Comparison of ENCODE assay signal across 8 cellular contexts in genomic region chr13:106619688-106620555, GRCh38. TPM values are rescaled to one million over a fixed set of nuclear protein-coding genes. Genes with fewer than 3 reads are reported as not detected.
A peak's percentile ranks its signal among the peaks of the same experiment; 100 is the strongest.
DNase-seq lines count a peak whose midpoint lies in the region; ATAC-seq, FAIRE-seq and TF ChIP-seq lines count a peak whose summit lies in the region.

No MANE protein-coding gene starts in this region.

- TF ChIP-seq RAD21 in H1 (IDR thresholded peaks at IDR 0.05 in 1 of 2, conservative IDR thresholded peaks at IDR 0.05 in 1 of 2; ENCODE audit: low read depth in 2 of 2, low read length in 2 of 2), result peak; percentile 73 to 82

- H3K79me1 ChIP-seq in H1 (ENCODE audit: low read depth, low read length) (no peaks in the 10 kb centered on the region), mesenchymal stem cell (replicated peaks; ENCODE audit: low read length, poor library complexity, severe bottlenecking) (no peaks in the 10 kb centered on the region)

- peak; percentile 47 for DNase-seq in BE2C
- DNase-seq in NB4 (ENCODE audit: low read depth), result peak; percentile 63
- peak; percentile 66 for DNase-seq in SK-N-DZ (ENCODE audit: low spot score)
- peak in 1 of 2 experiments; percentile 17 for DNase-seq in H1 (ENCODE audit: low read depth in 1 of 2, low spot score in 2 of 2)
- peak; percentile 62 for DNase-seq in mesenchymal stem cell
- peak in 1 of 2 donors; percentile 84 for DNase-seq in vagina (ENCODE audit: extremely low spot score in 2 of 2)

- H3K79me2 ChIP-seq in H1 (ENCODE audit: control insufficient read depth in 1 of 2, insufficient read depth in 2 of 2, low read length in 2 of 2), result no peaks in the 10 kb centered on the region

- H2AFZ ChIP-seq in H1 (ENCODE audit: low read length) (no peak overlapping the region), mesenchymal stem cell (ENCODE audit: low read depth, low read length) (no peak overlapping the region)

- no peak overlapping the region for H2BK20ac ChIP-seq in H1 (ENCODE audit: low read length)

- CTCF ChIA-PET in H1 (lab: Charles Lee; ENCODE audit: partially characterized antibody), result interaction anchor here (0.6 to 3.0 kb wide), 35 partner anchors 10 to 571 kb away, joined by 3 to 36 read pairs (median 3); partner anchors contain the start of gene ARGLU1

- no peaks in the 10 kb centered on the region for H3K23me2 ChIP-seq in H1 (ENCODE audit: low read depth, low read length)

- TF ChIP-seq EP300 in H1 (IDR thresholded peaks at IDR 0.05; ENCODE audit: borderline replicate concordance in 1 of 2, low read depth in 2 of 2, low read length in 2 of 2), result no peak

- no peaks in the 10 kb centered on the region for H4K20me1 ChIP-seq in H1 (replicated peaks in 1 of 2; ENCODE audit: control insufficient read depth in 1 of 2, insufficient read depth in 2 of 2, low read length in 2 of 2)

- H3K18ac ChIP-seq in H1 (ENCODE audit: extremely low read depth, low read length), result 0 out of 2 replicates have a peak overlapping the region, but pooled peaks have one; percentile 43
- no peak overlapping the region for H3K18ac ChIP-seq in mesenchymal stem cell (ENCODE audit: low read depth in 1 of 2, low read length in 2 of 2)

- H2BK15ac ChIP-seq in H1 (ENCODE audit: low read length), result no peak overlapping the region
- H2BK15ac ChIP-seq in mesenchymal stem cell (ENCODE audit: low read depth, poor library complexity, severe bottlenecking), result no peak overlapping the region

- H3K9ac ChIP-seq in H1 (replicated peaks in 1 of 4; ENCODE audit: extremely low read depth in 1 of 4, low read depth in 3 of 4, low read length in 3 of 4) (no peak overlapping the region), mesenchymal stem cell (ENCODE audit: low read length) (peak overlapping the region; percentile 73)

- H3K36me3 ChIP-seq in BE2C, result no peaks in the 10 kb centered on the region
- H3K36me3 ChIP-seq in H1 (ENCODE audit: control insufficient read depth in 2 of 4, insufficient read depth in 4 of 4, low read length in 3 of 4), result no peaks in the 10 kb centered on the region
- H3K36me3 ChIP-seq in mesenchymal stem cell (ENCODE audit: control insufficient read depth in 1 of 2, insufficient read depth in 2 of 2, low read depth in 1 of 2, low read length in 2 of 2), result no peaks in the 10 kb centered on the region
- no peaks in the 10 kb centered on the region for H3K36me3 ChIP-seq in vagina

- TF ChIP-seq CTCF in BE2C (IDR thresholded peaks at IDR 0.05; ENCODE audit: low read depth, low read length), result peak; percentile 94
- peak; percentile 88 for TF ChIP-seq CTCF in NB4 (IDR thresholded peaks at IDR 0.05; ENCODE audit: low read depth, low read length)
- TF ChIP-seq CTCF in H1 (IDR thresholded peaks at IDR 0.05; ENCODE audit: control extremely low read depth in 1 of 3, insufficient read depth in 1 of 3, low read depth in 1 of 3, low read length in 3 of 3), result peak; percentile 52 to 80 (median 68)
- TF ChIP-seq CTCF in vagina (IDR thresholded peaks at IDR 0.05), result peak; percentile 52 to 56 (median 55)

- H4K5ac ChIP-seq in H1 (ENCODE audit: insufficient read length, low read depth, low read length), result no peak overlapping the region

- ATAC-seq in GM18499 (IDR thresholded peaks at IDR 0.05; ENCODE audit: insufficient read depth, unreplicated experiment), result peak; percentile 94
- peak; percentile 99 for ATAC-seq in HG02763 (IDR thresholded peaks at IDR 0.05; ENCODE audit: unreplicated experiment)

- H3K14ac ChIP-seq in H1 (ENCODE audit: insufficient read length), result no peak overlapping the region
- H3K14ac ChIP-seq in mesenchymal stem cell (ENCODE audit: low read length in 2 of 2), result no peak overlapping the region

- POLR2A ChIA-PET in H1 (lab: Charles Lee; ENCODE audit: partially characterized antibody), result interaction anchor here (0.9 to 1.7 kb wide), 2 partner anchors 52 to 54 kb away, joined by 3 to 5 read pairs; partner anchors contain the start of gene ARGLU1

- TF ChIP-seq POLR2A in NB4 (IDR thresholded peaks at IDR 0.05; ENCODE audit: extremely low read depth, insufficient read length) (no peak), H1 (IDR thresholded peaks at IDR 0.05; ENCODE audit: control extremely low read depth in 1 of 2, low read depth in 2 of 2, low read length in 2 of 2) (no peak), vagina (IDR thresholded peaks at IDR 0.05) (no peak)

- no peaks in the 10 kb centered on the region for H3K9me3 ChIP-seq in BE2C
- no peaks in the 10 kb centered on the region for H3K9me3 ChIP-seq in H1 (ENCODE audit: insufficient read depth in 2 of 2, low read depth in 1 of 2, low read length in 1 of 2)
- H3K9me3 ChIP-seq in mesenchymal stem cell (ENCODE audit: control insufficient read depth, low read length), result no peaks in the 10 kb centered on the region
- no peaks in the 10 kb centered on the region for H3K9me3 ChIP-seq in vagina

- peak overlapping the region in 1 of 2 experiments; percentile 21; a peak in 2 of 4 replicates for H3K4me2 ChIP-seq in H1 (ENCODE audit: insufficient read depth in 1 of 2, low read depth in 2 of 2, low read length in 2 of 2)
- H3K4me2 ChIP-seq in mesenchymal stem cell (ENCODE audit: low read length, poor library complexity, severe bottlenecking), result no peak overlapping the region

- H3K56ac ChIP-seq in H1 (replicated peaks; ENCODE audit: insufficient read length, low read depth, low read length), result no peak overlapping the region

- H2BK5ac ChIP-seq in H1 (ENCODE audit: low read depth, low read length), result no peak overlapping the region
- no peak overlapping the region for H2BK5ac ChIP-seq in mesenchymal stem cell (ENCODE audit: low read depth, low read length, poor library complexity, severe bottlenecking)

- 41% methylated on average over 10 of the region's 10 CpGs; no CpG with 5 or more reads in 1 of the 2 experiments for WGBS in H1 (ENCODE audit: extremely low coverage in 1 of 2, insufficient coverage in 1 of 2, insufficient read length in 1 of 2, insufficient replicate concordance in 2 of 2, low coverage in 1 of 2, low lambda C conversion rate in 2 of 2, missing lambda C conversion rate in 1 of 2), 2 experiments
- WGBS in mesenchymal stem cell, result 19% methylated on average over 6 of the region's 10 CpGs

- H3K27ac ChIP-seq in H1 (ENCODE audit: low read depth, low read length), result no peak overlapping the region
- H3K27ac ChIP-seq in mesenchymal stem cell (ENCODE audit: low read length, poor library complexity, severe bottlenecking), result no peak overlapping the region
- H3K27ac ChIP-seq in vagina, result no peak overlapping the region

- H2AK5ac ChIP-seq in H1 (ENCODE audit: low read depth, low read length) (no peak overlapping the region), mesenchymal stem cell (ENCODE audit: low read length, severe bottlenecking) (no peak overlapping the region)

- no peak overlapping the region for H4K8ac ChIP-seq in H1 (ENCODE audit: extremely low read depth, insufficient read depth, low read length)
- H4K8ac ChIP-seq in mesenchymal stem cell (ENCODE audit: low read length), result no peak overlapping the region

- no peak for FAIRE-seq in H1 (lab: Jason Lieb, UNC)

- no peak overlapping the region for H4K91ac ChIP-seq in H1 (replicated peaks; ENCODE audit: insufficient read length, low read length)
- no peak overlapping the region for H4K91ac ChIP-seq in mesenchymal stem cell (ENCODE audit: low read length)

- intact Hi-C loops in vagina (cut with DNase I), result no loop called here

- H3K4me3 ChIP-seq in BE2C (ENCODE audit: low read depth, low read length), result peak overlapping the region; percentile 23; the same call in 1 of the 2 replicates
- no peak overlapping the region for H3K4me3 ChIP-seq in NB4 (ENCODE audit: low read depth, low read length)
- H3K4me3 ChIP-seq in H1 (ENCODE audit: extremely low read depth in 1 of 4, insufficient read depth in 2 of 4, low read depth in 3 of 4, low read length in 4 of 4), result no peak overlapping the region
- peak overlapping the region in 1 of 2 experiments; percentile 71 for H3K4me3 ChIP-seq in mesenchymal stem cell (ENCODE audit: insufficient read depth in 1 of 2, low read depth in 1 of 2, low read length in 2 of 2)
- H3K4me3 ChIP-seq in vagina, result no peak overlapping the region

- H2BK12ac ChIP-seq in H1 (ENCODE audit: low read depth, low read length), result no peak overlapping the region
- H2BK12ac ChIP-seq in mesenchymal stem cell (ENCODE audit: low read length in 2 of 2), result no peak overlapping the region

- peaks cover 3% of the 10 kb centered on the region; the same call in 1 of the 2 replicates for H3K4me1 ChIP-seq in BE2C
- H3K4me1 ChIP-seq in H1 (replicated peaks in 1 of 4; ENCODE audit: control insufficient read depth in 3 of 4, insufficient read depth in 4 of 4, low read length in 3 of 4), result no peaks in the 10 kb centered on the region; a peak in 1 of 7 replicates
- no peaks in the 10 kb centered on the region for H3K4me1 ChIP-seq in mesenchymal stem cell (ENCODE audit: control insufficient read depth, insufficient read depth, low read depth, low read length)
- H3K4me1 ChIP-seq in vagina, result peaks cover 8% of the 10 kb centered on the region

- peaks cover 39% of the 10 kb centered on the region for H3K27me3 ChIP-seq in BE2C
- H3K27me3 ChIP-seq in H1 (replicated peaks in 1 of 4; ENCODE audit: control insufficient read depth in 3 of 4, extremely low read depth in 1 of 4, insufficient read depth in 3 of 4, low read length in 3 of 4), result no peaks in the 10 kb centered on the region
- H3K27me3 ChIP-seq in mesenchymal stem cell (ENCODE audit: control insufficient read depth in 1 of 2, insufficient read depth in 1 of 2, low read length in 2 of 2), result peaks cover 4 to 15% of the 10 kb centered on the region in 2 experiments
- H3K27me3 ChIP-seq in vagina, result no peaks in the 10 kb centered on the region

- H3K4ac ChIP-seq in H1 (replicated peaks; ENCODE audit: insufficient read length, low read depth, low read length), result no peak overlapping the region
- no peak overlapping the region for H3K4ac ChIP-seq in mesenchymal stem cell (ENCODE audit: low read depth in 1 of 2, low read length in 2 of 2)

- no peak overlapping the region for H3K23ac ChIP-seq in H1 (ENCODE audit: insufficient read length)
- no peak overlapping the region for H3K23ac ChIP-seq in mesenchymal stem cell (ENCODE audit: low read length in 2 of 2)

- H2BK120ac ChIP-seq in H1 (replicated peaks; ENCODE audit: low read depth, low read length) (no peak overlapping the region), mesenchymal stem cell (ENCODE audit: low read depth, low read length) (no peak overlapping the region)

RNA-seq across cellular contexts. Expression of gene ARGLU1, which starts 52.0 kb away (rescaled TPM):
- 108 TPM for polyA plus RNA-seq in BE2C (2012; ENCODE audit: insufficient read depth, insufficient read length, low read depth)
- 130 and 143 TPM in 2 replicates for polyA plus RNA-seq in SK-N-DZ (2014; cell fraction: cytosol; rRNA removed)
- polyA plus RNA-seq in SK-N-DZ (2014; cell fraction: nucleus; rRNA removed), result 867 and 1,028 TPM in 2 replicates
- total RNA-seq in H1 (2021; fragmentation: NEBNext Ultra II Directional; extraction: Animal tissue kit (Norgen Biotek cat#: 25700)), result 81.2 and 84.9 TPM in 2 replicates
- polyA plus RNA-seq in H1 (2011; rRNA removed), result 45.8 and 47.8 TPM in 2 replicates
- 113 TPM for polyA plus RNA-seq in H1 (2011; cell fraction: cytosol; rRNA removed)
- polyA plus RNA-seq in H1 (2011; cell fraction: nucleus; rRNA removed), result 118 TPM
- polyA plus RNA-seq in H1 (2012, experiment 1 of 2), result 116 to 200 TPM (median 127 TPM) in 4 replicates
- 13.9 TPM for polyA plus RNA-seq in H1 (2012, experiment 2 of 2)
- 157 TPM for polyA plus RNA-seq in H1 (2013, experiment 1 of 2)
- polyA plus RNA-seq in H1 (2013, experiment 2 of 2), result 139 TPM
- 13.4 and 21.1 TPM in 2 replicates for polyA minus RNA-seq in H1 (2011; rRNA and poly(A)+ RNA removed)
- polyA minus RNA-seq in H1 (2011; cell fraction: cytosol; rRNA and poly(A)+ RNA removed), result 31.6 TPM
- polyA minus RNA-seq in H1 (2011; cell fraction: nucleus; rRNA and poly(A)+ RNA removed), result 56.3 TPM
- 69.3 TPM for polyA plus RNA-seq in mesenchymal stem cell (2013, experiment 1 of 2)
- polyA plus RNA-seq in mesenchymal stem cell (2013, experiment 2 of 2), result 65.2 TPM
- total RNA-seq in vagina, result 88.9 TPM
